In genomic region chr17:28545787-28546415, GRCh38 we compare ENCODE assay signal across 2 cellular contexts.
TF ChIP-seq lines count a peak whose summit lies in the region.

No MANE protein-coding gene starts in this region.

TF ChIP-seq in IMR-90, 13 proteins besides CTCF, POLR2A, EP300 and RAD21:
- TF ChIP-seq RCOR1 (IDR thresholded peaks at IDR 0.05; ENCODE audit: insufficient replicate concordance, low read length) (no peak), FOS (IDR thresholded peaks at IDR 0.05; ENCODE audit: low read depth, low read length) (no peak), ELK1 (IDR thresholded peaks at IDR 0.05; ENCODE audit: borderline replicate concordance, low read depth, low read length) (no peak), SMC3 (IDR thresholded peaks at IDR 0.05; ENCODE audit: low read depth, low read length) (no peak), CHD1 (IDR thresholded peaks at IDR 0.05; ENCODE audit: low read depth, low read length) (no peak), MAFK (IDR thresholded peaks at IDR 0.05; ENCODE audit: low read depth, low read length) (no peak), NFE2L2 (IDR thresholded peaks at IDR 0.05; ENCODE audit: low read depth, low read length) (no peak), MXI1 (IDR thresholded peaks at IDR 0.05; ENCODE audit: borderline replicate concordance, low read depth, low read length) (no peak)

TF ChIP-seq in H1, 55 proteins besides CTCF, POLR2A, EP300 and RAD21:
- TF ChIP-seq TAF7 (optimal IDR thresholded peaks at IDR 0.05; ENCODE audit: borderline replicate concordance, low read depth, low read length) (no peak), CEBPB (IDR thresholded peaks at IDR 0.05; ENCODE audit: low read depth, low read length) (no peak), RXRA (IDR thresholded peaks at IDR 0.05; ENCODE audit: insufficient read depth, low read depth, low read length) (no peak), SP1 (IDR thresholded peaks at IDR 0.05; ENCODE audit: low read depth, low read length) (no peak), SAP30 (IDR thresholded peaks at IDR 0.05; ENCODE audit: insufficient read depth, insufficient replicate concordance, low read length) (no peak), JUN (IDR thresholded peaks at IDR 0.05; ENCODE audit: low read depth, low read length) (no peak)
